ENCODE assay signal across 1 cellular context in the genomic region with DNA sequence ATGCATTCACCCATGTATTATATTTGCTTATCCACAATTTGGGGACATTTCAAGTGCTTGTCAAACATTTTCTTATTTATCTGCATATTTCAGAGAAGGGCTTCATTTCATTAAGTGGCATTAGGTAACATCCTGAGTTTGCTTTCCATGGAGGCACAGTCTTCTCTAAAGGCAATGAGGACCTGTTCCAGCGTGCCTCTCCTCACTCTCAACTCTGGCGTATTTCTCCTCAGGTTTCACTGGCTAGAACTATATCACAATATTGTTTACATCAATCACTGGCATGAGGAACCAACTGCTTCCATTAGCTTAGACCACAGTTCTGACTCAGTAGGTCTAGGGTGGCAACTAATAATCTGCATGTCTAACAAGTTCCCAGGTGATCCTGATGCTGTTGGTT.
TF ChIP-seq lines count a peak whose summit lies in the region.

No MANE protein-coding gene starts in this region.

TF ChIP-seq in A549, 52 proteins besides CTCF, POLR2A, EP300 and RAD21 (continued from another document):
- TF ChIP-seq, protein P1, sequence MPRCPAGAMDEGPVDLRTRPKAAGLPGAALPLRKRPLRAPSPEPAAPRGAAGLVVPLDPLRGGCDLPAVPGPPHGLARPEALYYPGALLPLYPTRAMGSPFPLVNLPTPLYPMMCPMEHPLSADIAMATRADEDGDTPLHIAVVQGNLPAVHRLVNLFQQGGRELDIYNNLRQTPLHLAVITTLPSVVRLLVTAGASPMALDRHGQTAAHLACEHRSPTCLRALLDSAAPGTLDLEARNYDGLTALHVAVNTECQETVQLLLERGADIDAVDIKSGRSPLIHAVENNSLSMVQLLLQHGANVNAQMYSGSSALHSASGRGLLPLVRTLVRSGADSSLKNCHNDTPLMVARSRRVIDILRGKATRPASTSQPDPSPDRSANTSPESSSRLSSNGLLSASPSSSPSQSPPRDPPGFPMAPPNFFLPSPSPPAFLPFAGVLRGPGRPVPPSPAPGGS (IDR thresholded peaks at IDR 0.05), result no peak
- TF ChIP-seq EHF (CRISPR knock-in tag; IDR thresholded peaks at IDR 0.05), result no peak
- no peak for TF ChIP-seq TP53 (CRISPR knock-in tag; IDR thresholded peaks at IDR 0.05)
- TF ChIP-seq SMC3 (IDR thresholded peaks at IDR 0.05), result no peak
- TF ChIP-seq ATOH8 (CRISPR knock-in tag; IDR thresholded peaks at IDR 0.05; ENCODE audit: low read depth), result no peak
- TF ChIP-seq BHLHE40 (IDR thresholded peaks at IDR 0.05; ENCODE audit: low read depth, low read length), result no peak
- no peak for TF ChIP-seq HOXB5 (CRISPR knock-in tag; IDR thresholded peaks at IDR 0.05)
